ENCODE assay signal across 19 cellular contexts in the genomic region with DNA sequence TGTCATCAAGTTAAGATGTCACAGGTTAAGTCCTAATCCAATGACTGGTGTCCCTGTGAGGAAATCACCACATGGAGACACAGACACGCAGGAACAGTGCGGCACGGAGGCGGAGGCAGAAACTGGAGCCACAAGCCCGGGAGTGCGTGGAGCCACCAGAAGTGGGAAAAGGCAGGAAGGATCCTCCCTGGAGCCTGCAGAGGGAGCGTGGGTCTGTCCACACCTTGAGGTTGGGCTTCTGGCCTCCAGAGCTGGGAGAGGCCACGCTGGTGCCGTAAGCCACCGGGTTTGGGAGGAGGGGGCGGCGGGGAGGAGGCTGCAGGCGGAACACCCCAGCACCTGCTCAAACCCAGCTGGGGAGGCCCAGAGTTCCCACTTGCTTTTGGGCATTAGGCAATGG. TPM values are rescaled to one million over a fixed set of nuclear protein-coding genes. Genes with fewer than 3 reads are reported as not detected.
DNase-seq lines count a peak whose midpoint lies in the region; TF ChIP-seq lines count a peak whose summit lies in the region.
"Had no signal": no experiment of that assay in that cellular context is flagged by ENCODE, and none has a peak within 500 bp of the region (broad histone marks: within the 10 kb centered on the region; RNA-seq: fewer than 3 reads in every experiment).

No MANE protein-coding gene starts in this region.

- H3K27ac Mint-ChIP-seq in brain, result peak overlapping the region in 3 of 5 experiments; percentile 21 to 65 (median 44)

- no peaks in the 10 kb centered on the region for H3K27me3 Mint-ChIP-seq in brain

- no peak overlapping the region for H2BK5ac ChIP-seq in neuronal stem cell (ENCODE audit: low read length)

- CTCF ChIA-PET in HEK293 (lab: Yijun Ruan, JAX), result no interaction called here

- peak overlapping the region in 3 of 5 experiments; percentile 36 to 72 (median 55) for H3K4me3 Mint-ChIP-seq in brain
- H3K4me3 Mint-ChIP-seq: CD14-positive monocyte had no signal

- no peak overlapping the region for H2BK15ac ChIP-seq in neuronal stem cell (ENCODE audit: low read length)

- peak overlapping the region in 6 of 11 experiments; percentile 61 to 99 (median 73); a peak in 7 of 22 replicates for H3K4me2 ChIP-seq in BLaER1 treated with 17β-estradiol and CSF1 and Interleukin-3, amounts not matched to agents 10 nM and 100 nM
- H3K4me2 ChIP-seq in neuronal stem cell (ENCODE audit: insufficient read depth, low read length, poor library complexity, severe bottlenecking) (no peak overlapping the region), hepatocyte (no peak overlapping the region)
- H3K4me2 ChIP-seq: KMS-11 had no signal

- H3K4me3 ChIP-seq in BLaER1 treated with 17β-estradiol and CSF1 and Interleukin-3, amounts not matched to agents 10 nM and 100 nM, result no peak overlapping the region
- H3K4me3 ChIP-seq in HEK293 (ENCODE audit: low read depth, low read length) (no peak overlapping the region), neuronal stem cell (ENCODE audit: low read length in 2 of 2) (no peak overlapping the region), hepatocyte (no peak overlapping the region)

- no peak overlapping the region for H2BK120ac ChIP-seq in neuronal stem cell (ENCODE audit: low read depth, low read length)

- WGBS in neuronal stem cell (ENCODE audit: extremely low coverage in 2 of 2, insufficient read length in 2 of 2, insufficient replicate concordance in 1 of 2), 2 donors, result no CpG with 5 or more reads among the region's 13 CpGs
- whole genome bisulfite sequencing in hepatocyte (ENCODE audit: low lambda C conversion rate, missing lambda C conversion rate), result 91% methylated on average over 12 of the region's 13 CpGs

- H3K36me3 ChIP-seq in BLaER1 treated with 17β-estradiol and CSF1 and Interleukin-3, amounts not matched to agents 10 nM and 100 nM, result peaks cover 0 to 32% (median 8%) of the 10 kb centered on the region in 11 experiments; a peak in 15 of 22 replicates
- H3K36me3 ChIP-seq in HEK293 (ENCODE audit: control insufficient read depth in 2 of 2, insufficient read depth in 1 of 2, low read length in 2 of 2), result peaks cover 0 to 42% of the 10 kb centered on the region in 2 experiments; a peak in 1 of 3 replicates
- peaks cover 7% of the 10 kb centered on the region in 2 donors for H3K36me3 ChIP-seq in neuronal stem cell (replicated peaks in 1 of 2; ENCODE audit: control insufficient read depth in 2 of 2, insufficient read depth in 2 of 2, low read length in 2 of 2)
- no peaks in the 10 kb centered on the region for H3K36me3 ChIP-seq in hepatocyte (replicated peaks; ENCODE audit: insufficient read depth, low read depth)

- peak overlapping the region in 2 of 11 experiments; percentile 48 to 52; a peak in 1 of 22 replicates for H3K9ac ChIP-seq in BLaER1 treated with 17β-estradiol and CSF1 and Interleukin-3, amounts not matched to agents 10 nM and 100 nM
- H3K9ac ChIP-seq in neuronal stem cell (ENCODE audit: low read depth, low read length, poor library complexity), result no peak overlapping the region
- H3K9ac ChIP-seq: KMS-11 had no signal

- H3K9me2 ChIP-seq in hepatocyte (replicated peaks; ENCODE audit: insufficient read depth), result no peaks in the 10 kb centered on the region

- peaks cover 38 to 82% (median 80%) of the 10 kb centered on the region in 10 experiments for H3K4me1 ChIP-seq in BLaER1 treated with 17β-estradiol and CSF1 and Interleukin-3, amounts not matched to agents 10 nM and 100 nM
- 0 out of 2 replicates have a peak, but pooled peaks cover 2% of the 10 kb centered on the region for H3K4me1 ChIP-seq in HEK293 (ENCODE audit: control insufficient read depth, insufficient read depth, low read length)
- peaks cover 9 to 16% of the 10 kb centered on the region in 2 donors for H3K4me1 ChIP-seq in neuronal stem cell (ENCODE audit: control insufficient read depth in 2 of 2, insufficient read depth in 1 of 2, low read depth in 1 of 2, low read length in 2 of 2)
- peaks cover 14% of the 10 kb centered on the region for H3K4me1 ChIP-seq in hepatocyte (ENCODE audit: insufficient read depth)

- no peak overlapping the region for H2AK5ac ChIP-seq in neuronal stem cell (ENCODE audit: low read depth, low read length)

- H3K27me3 ChIP-seq in BLaER1 treated with 17β-estradiol and CSF1 and Interleukin-3, amounts not matched to agents 10 nM and 100 nM, result no peaks in the 10 kb centered on the region
- H3K27me3 ChIP-seq in neuronal stem cell (ENCODE audit: control insufficient read depth in 3 of 3, insufficient read depth in 3 of 3, low read depth in 1 of 3, low read length in 3 of 3) (peaks cover 0 to 9% (median 0%) of the 10 kb centered on the region in 3 experiments), hepatocyte (no peaks in the 10 kb centered on the region)

- peaks cover 13 to 61% (median 30%) of the 10 kb centered on the region in 11 experiments; a peak in 17 of 22 replicates for H4K20me1 ChIP-seq in BLaER1 treated with 17β-estradiol and CSF1 and Interleukin-3, amounts not matched to agents 10 nM and 100 nM
- no peaks in the 10 kb centered on the region for H4K20me1 ChIP-seq in hepatocyte (ENCODE audit: insufficient read depth, poor library complexity, severe bottlenecking)

- H3K36me3 Mint-ChIP-seq in brain, result no peaks in the 10 kb centered on the region

- DNase-seq in neuronal stem cell (ENCODE audit: low spot score), result no peak
- DNase-seq in stimulated activated CD4-positive, alpha-beta T cell treated with anti-CD3 and anti-CD28 coated beads, Interleukin-2, amount 100 ng/mL, for 24 hours, result no peak
- no peak for DNase-seq in hepatocyte (ENCODE audit: low spot score)
- DNase-seq in GM13976 (ENCODE audit: low spot score), result no peak
- DNase-seq: ACHN, DMS79, NCI-H1105, NCI-H2029 treated with DMSO at 0.1 percent for 48 hours, NCI-H226, NCI-H774, OCI-M1, Right ventricle myocardium superior had no signal

- H3K14ac ChIP-seq in neuronal stem cell (ENCODE audit: low read length), result no peak overlapping the region

- H4K91ac ChIP-seq in neuronal stem cell (ENCODE audit: low read depth, low read length, poor library complexity), result no peak overlapping the region

- POLR2A ChIA-PET in HEK293 (lab: Yijun Ruan, JAX), result interaction anchor here (1.9 kb wide), 1 partner anchor 16 kb away, joined by 7 read pairs; the partner anchor contains the start of gene RPS21

- H2AFZ ChIP-seq in neuronal stem cell (ENCODE audit: low read length) (no peak overlapping the region), hepatocyte (no peak overlapping the region)

- H3K9me3 ChIP-seq in BLaER1 treated with 17β-estradiol and CSF1 and Interleukin-3, amounts not matched to agents 10 nM and 100 nM (replicated peaks in 1 of 11), result peaks cover 0 to 4% (median 0%) of the 10 kb centered on the region in 11 experiments; a peak in 7 of 22 replicates
- no peaks in the 10 kb centered on the region for H3K9me3 ChIP-seq in HEK293 (ENCODE audit: control insufficient read depth, insufficient read depth, low read depth, low read length)
- H3K9me3 ChIP-seq in neuronal stem cell (replicated peaks in 1 of 2; ENCODE audit: control insufficient read depth in 2 of 2, insufficient read depth in 1 of 2, low read depth in 1 of 2, low read length in 2 of 2), result no peaks in the 10 kb centered on the region
- H3K9me3 ChIP-seq in hepatocyte (ENCODE audit: low read depth), result no peaks in the 10 kb centered on the region

- peaks cover 35% of the 10 kb centered on the region for H3K4me1 Mint-ChIP-seq in brain

- H3K27ac ChIP-seq in BLaER1 treated with 17β-estradiol and CSF1 and Interleukin-3, amounts not matched to agents 10 nM and 100 nM, result no peak overlapping the region
- H3K27ac ChIP-seq in HEK293 (ENCODE audit: extremely low read depth, low read depth, low read length), result no peak overlapping the region
- H3K27ac ChIP-seq in neuronal stem cell (replicated peaks; ENCODE audit: low read length), result no peak overlapping the region
- H3K27ac ChIP-seq in hepatocyte, result no peak overlapping the region
- H3K27ac ChIP-seq: HL-60, KMS-11 had no signal

- TF ChIP-seq CTCF in HEK293 (tag by site-specific recombination; IDR thresholded peaks at IDR 0.05), result no peak
- TF ChIP-seq CTCF in brain (conservative IDR thresholded peaks at IDR 0.05), result no peak
- TF ChIP-seq CTCF in hepatocyte (IDR thresholded peaks at IDR 0.05; ENCODE audit: poor library complexity), result no peak
- TF ChIP-seq CTCF in GM13976 (IDR thresholded peaks at IDR 0.05; ENCODE audit: borderline replicate concordance, control extremely low read depth, extremely low read depth, insufficient read depth, missing control alignments), result no peak

- in situ Hi-C loops in GM13976 (cut with MboI; ENCODE audit: low sequenced_read_pairs, unreplicated experiment), result no loop called here

- peaks cover 38% of the 10 kb centered on the region for H3K79me2 ChIP-seq in hepatocyte

- no peak overlapping the region for H3K18ac ChIP-seq in neuronal stem cell (ENCODE audit: low read length)

- no peak overlapping the region for H4K8ac ChIP-seq in neuronal stem cell (ENCODE audit: low read depth, low read length)

- peaks cover 0 to 3% (median 0%) of the 10 kb centered on the region in 5 experiments for H3K9me3 Mint-ChIP-seq in brain
- H3K9me3 Mint-ChIP-seq: CD14-positive monocyte had no signal

- H3K23ac ChIP-seq in neuronal stem cell (ENCODE audit: low read depth, low read length, poor library complexity), result peak overlapping the region; percentile 55

- H3K4ac ChIP-seq in neuronal stem cell (ENCODE audit: low read length), result no peak overlapping the region

- H2BK12ac ChIP-seq in neuronal stem cell (ENCODE audit: low read length), result no peak overlapping the region

- H3K79me1 ChIP-seq in neuronal stem cell (ENCODE audit: low read depth, low read length), result peaks cover 24% of the 10 kb centered on the region

TF ChIP-seq in HEK293, 187 proteins besides CTCF, POLR2A, EP300 and RAD21 (continues in another document):
- TF ChIP-seq ZNF654 (tag by site-specific recombination; IDR thresholded peaks at IDR 0.05; ENCODE audit: low read depth) (no peak), EGR2 (tag by site-specific recombination; IDR thresholded peaks at IDR 0.05; ENCODE audit: low read depth) (0 out of 2 replicates have a peak, but pooled peaks have one; percentile 24)

RNA-seq across cellular contexts. Expression of gene CABLES2, which starts 3.8 kb away (rescaled TPM):
- polyA plus RNA-seq in brain (ENCODE audit: insufficient read depth, low read depth, low replicate concordance) (12.0 TPM), hepatocyte (17.7 and 19.1 TPM in 2 replicates)
- polyA plus RNA-seq in neuronal stem cell (2013, experiment 1 of 2), result 15.0 TPM
- 14.9 TPM for polyA plus RNA-seq in neuronal stem cell (2013, experiment 2 of 2)
- 8.6 and 12.0 TPM in 2 replicates for total RNA-seq in hepatocyte

RNA-seq across cellular contexts. Expression of gene RPS21, which starts 16.4 kb away (rescaled TPM):
- polyA plus RNA-seq in brain (ENCODE audit: insufficient read depth, low read depth, low replicate concordance) (5,928 TPM), hepatocyte (444 and 460 TPM in 2 replicates)
- 3,158 TPM for polyA plus RNA-seq in neuronal stem cell (2013, experiment 1 of 2)
- 3,117 TPM for polyA plus RNA-seq in neuronal stem cell (2013, experiment 2 of 2)
- 1,754 and 2,772 TPM in 2 replicates for total RNA-seq in hepatocyte

RNA-seq across cellular contexts. Expression of gene RBBP8NL, which starts 24.0 kb away (rescaled TPM):
- 0.92 TPM for polyA plus RNA-seq in brain (ENCODE audit: insufficient read depth, low read depth, low replicate concordance)
- polyA plus RNA-seq in neuronal stem cell (2013, experiment 1 of 2), result not detected
- not detected for polyA plus RNA-seq in neuronal stem cell (2013, experiment 2 of 2)
- total RNA-seq in hepatocyte, result 4.1 and 5.7 TPM in 2 replicates
- polyA plus RNA-seq in hepatocyte, result 6.4 and 6.9 TPM in 2 replicates
- total RNA-seq: H4, Right ventricle myocardium superior had no signal
- polyA plus RNA-seq: CD14-positive monocyte had no signal

RNA-seq across cellular contexts. Expression of gene LAMA5, which starts 36.2 kb away (rescaled TPM):
- polyA plus RNA-seq in brain (ENCODE audit: insufficient read depth, low read depth, low replicate concordance), result 17.5 TPM
- polyA plus RNA-seq in neuronal stem cell (2013, experiment 1 of 2), result 59.5 TPM
- polyA plus RNA-seq in neuronal stem cell (2013, experiment 2 of 2), result 57.4 TPM
- 44.6 and 71.3 TPM in 2 replicates for total RNA-seq in hepatocyte
- 252 and 313 TPM in 2 replicates for polyA plus RNA-seq in hepatocyte
- polyA plus RNA-seq: CD14-positive monocyte had no signal

Comparison
In these comparisons a context has a peak if more than half of its experiments do, and no peak if none do; other contexts are left out.
1. H3K4me2 ChIP-seq: peak in BLaER1 treated with 17β-estradiol and CSF1 and Interleukin-3, amounts not matched to agents 10 nM and 100 nM (6 of 11); none in neuronal stem cell (single experiment) and hepatocyte (single experiment).
2. RNA of gene RPS21, which starts 16.4 kb away (polyA plus RNA-seq): 5,928 TPM in brain (single experiment); 444 to 460 TPM in hepatocyte; every median in the first group is over 10 times any median in the second.